1 cellular context compared by ENCODE assay signal in the genomic region with DNA sequence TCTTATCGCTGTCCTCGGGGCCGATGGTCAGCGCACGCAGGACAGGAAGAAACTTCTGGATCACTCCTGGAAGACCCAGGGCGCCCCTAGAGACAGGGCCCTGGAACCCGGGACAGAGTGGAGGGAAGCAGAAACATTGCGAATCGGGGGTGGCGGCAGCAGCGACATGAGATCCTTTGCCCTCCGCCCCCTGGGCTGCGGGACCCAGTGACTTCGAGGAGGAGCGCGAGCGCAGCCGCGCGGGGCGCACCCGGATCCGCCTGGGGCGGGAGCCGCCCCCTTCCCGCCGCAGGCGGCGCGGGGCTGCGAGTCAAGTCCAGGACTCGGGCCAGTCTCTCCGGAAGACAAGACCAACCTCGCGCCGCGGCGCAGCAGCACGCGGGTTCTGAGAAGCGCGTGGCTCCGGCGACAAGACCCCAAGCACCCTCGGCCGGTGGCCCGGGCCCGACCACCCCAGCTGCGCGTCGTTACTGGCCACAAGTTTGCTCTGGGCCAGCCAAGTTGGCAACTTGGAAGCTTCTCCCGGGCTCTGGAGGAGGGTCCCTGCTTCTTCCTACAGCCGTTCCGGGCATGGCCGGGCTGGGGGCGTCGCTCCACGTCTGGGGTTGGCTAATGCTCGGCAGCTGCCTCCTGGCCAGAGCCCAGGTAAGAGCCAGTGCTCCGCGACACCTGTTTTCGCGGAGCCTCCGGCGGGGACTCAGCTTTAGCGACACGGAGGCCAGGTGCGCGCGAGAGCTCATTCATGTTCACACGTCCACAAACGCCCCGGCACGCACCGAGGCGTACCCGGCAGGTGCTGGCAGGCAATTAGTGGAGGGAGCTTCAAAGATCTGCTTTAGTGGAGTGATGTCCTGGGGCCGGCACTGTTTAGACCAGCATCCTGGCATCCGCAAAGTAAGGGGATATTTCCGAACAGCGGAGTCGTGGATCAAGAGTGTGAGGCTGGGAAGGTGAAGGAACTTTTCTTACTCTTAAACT.
TF ChIP-seq lines count a peak whose summit lies in the region.

Gene PTH2R (plus strand): TSS at position 319 of the 978 bp plus-strand sequence. CDS start 252 bp downstream, at position 571.

TF ChIP-seq in WTC11, 78 proteins besides CTCF, POLR2A, EP300 and RAD21 (continued from another document and continues in another):
- TF ChIP-seq FOXP4 (CRISPR knock-in tag; IDR thresholded peaks at IDR 0.05) (peak; percentile 76), ZBTB43 (CRISPR knock-in tag; IDR thresholded peaks at IDR 0.05) (peak; percentile 29; the same call in 1 of the 2 replicates), ERG (CRISPR knock-in tag; IDR thresholded peaks at IDR 0.05) (no peak), ETV6 (CRISPR knock-in tag; IDR thresholded peaks at IDR 0.05) (peak; percentile 37), NR3C1 (CRISPR knock-in tag; conservative IDR thresholded peaks at IDR 0.05; ENCODE audit: low read depth) (no peak), KAT7 (CRISPR knock-in tag; IDR thresholded peaks at IDR 0.05; ENCODE audit: borderline replicate concordance) (no peak), CREM (CRISPR knock-in tag; IDR thresholded peaks at IDR 0.05) (no peak), SMAD4 (CRISPR knock-in tag; IDR thresholded peaks at IDR 0.05) (no peak), RELA (CRISPR knock-in tag; IDR thresholded peaks at IDR 0.05; ENCODE audit: borderline replicate concordance) (no peak; the same call in 1 of the 2 replicates), ESRRA (CRISPR knock-in tag; IDR thresholded peaks at IDR 0.05; ENCODE audit: borderline replicate concordance) (peak; percentile 49; the same call in 1 of the 2 replicates), ZNF532 (CRISPR knock-in tag; IDR thresholded peaks at IDR 0.05; ENCODE audit: borderline replicate concordance) (no peak), FOXJ3 (CRISPR knock-in tag; IDR thresholded peaks at IDR 0.05; ENCODE audit: borderline replicate concordance) (no peak), NFE2L1 (CRISPR knock-in tag; IDR thresholded peaks at IDR 0.05) (peak; percentile 69; the same call in 1 of the 2 replicates), ATF1 (CRISPR knock-in tag; IDR thresholded peaks at IDR 0.05) (no peak), IRF2 (CRISPR knock-in tag; IDR thresholded peaks at IDR 0.05; ENCODE audit: borderline replicate concordance, low read depth) (no peak), EMX1 (CRISPR knock-in tag; IDR thresholded peaks at IDR 0.05) (no peak), E2F4 (CRISPR knock-in tag; IDR thresholded peaks at IDR 0.05; ENCODE audit: borderline replicate concordance, low read depth) (no peak), NR2C2 (CRISPR knock-in tag; IDR thresholded peaks at IDR 0.05) (0 out of 2 replicates have a peak, but pooled peaks have one; percentile 21), GABPB1 (CRISPR knock-in tag; IDR thresholded peaks at IDR 0.05) (no peak), MXD4 (CRISPR knock-in tag; IDR thresholded peaks at IDR 0.05; ENCODE audit: borderline replicate concordance) (no peak), TCF7 (CRISPR knock-in tag; IDR thresholded peaks at IDR 0.05; ENCODE audit: low read depth) (no peak; the same call in 1 of the 2 replicates), NR1H2 (CRISPR knock-in tag; IDR thresholded peaks at IDR 0.05) (no peak), SMAD3 (CRISPR knock-in tag; IDR thresholded peaks at IDR 0.05; ENCODE audit: borderline replicate concordance) (peak; percentile 39; the same call in 1 of the 2 replicates), ZBTB21 (CRISPR knock-in tag; IDR thresholded peaks at IDR 0.05; ENCODE audit: borderline replicate concordance) (no peak), HMGA2 (CRISPR knock-in tag; IDR thresholded peaks at IDR 0.05) (no peak), OVOL2 (CRISPR knock-in tag; IDR thresholded peaks at IDR 0.05; ENCODE audit: borderline replicate concordance) (no peak), MAX (CRISPR knock-in tag; IDR thresholded peaks at IDR 0.05) (peak; percentile 78)
- TF ChIP-seq, protein P1, sequence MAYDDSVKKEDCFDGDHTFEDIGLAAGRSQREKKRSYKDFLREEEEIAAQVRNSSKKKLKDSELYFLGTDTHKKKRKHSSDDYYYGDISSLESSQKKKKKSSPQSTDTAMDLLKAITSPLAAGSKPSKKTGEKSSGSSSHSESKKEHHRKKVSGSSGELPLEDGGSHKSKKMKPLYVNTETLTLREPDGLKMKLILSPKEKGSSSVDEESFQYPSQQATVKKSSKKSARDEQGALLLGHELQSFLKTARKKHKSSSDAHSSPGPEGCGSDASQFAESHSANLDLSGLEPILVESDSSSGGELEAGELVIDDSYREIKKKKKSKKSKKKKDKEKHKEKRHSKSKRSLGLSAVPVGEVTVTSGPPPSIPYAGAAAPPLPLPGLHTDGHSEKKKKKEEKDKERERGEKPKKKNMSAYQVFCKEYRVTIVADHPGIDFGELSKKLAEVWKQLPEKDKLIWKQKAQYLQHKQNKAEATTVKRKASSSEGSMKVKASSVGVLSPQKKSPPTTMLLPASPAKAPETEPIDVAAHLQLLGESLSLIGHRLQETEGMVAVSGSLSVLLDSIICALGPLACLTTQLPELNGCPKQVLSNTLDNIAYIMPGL (CRISPR knock-in tag; IDR thresholded peaks at IDR 0.05): peak; percentile 41
- TF ChIP-seq, protein P2, sequence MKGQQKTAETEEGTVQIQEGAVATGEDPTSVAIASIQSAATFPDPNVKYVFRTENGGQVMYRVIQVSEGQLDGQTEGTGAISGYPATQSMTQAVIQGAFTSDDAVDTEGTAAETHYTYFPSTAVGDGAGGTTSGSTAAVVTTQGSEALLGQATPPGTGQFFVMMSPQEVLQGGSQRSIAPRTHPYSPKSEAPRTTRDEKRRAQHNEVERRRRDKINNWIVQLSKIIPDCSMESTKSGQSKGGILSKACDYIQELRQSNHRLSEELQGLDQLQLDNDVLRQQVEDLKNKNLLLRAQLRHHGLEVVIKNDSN (CRISPR knock-in tag; IDR thresholded peaks at IDR 0.05): no peak; the same call in 1 of the 2 replicates
- TF ChIP-seq, protein P3, sequence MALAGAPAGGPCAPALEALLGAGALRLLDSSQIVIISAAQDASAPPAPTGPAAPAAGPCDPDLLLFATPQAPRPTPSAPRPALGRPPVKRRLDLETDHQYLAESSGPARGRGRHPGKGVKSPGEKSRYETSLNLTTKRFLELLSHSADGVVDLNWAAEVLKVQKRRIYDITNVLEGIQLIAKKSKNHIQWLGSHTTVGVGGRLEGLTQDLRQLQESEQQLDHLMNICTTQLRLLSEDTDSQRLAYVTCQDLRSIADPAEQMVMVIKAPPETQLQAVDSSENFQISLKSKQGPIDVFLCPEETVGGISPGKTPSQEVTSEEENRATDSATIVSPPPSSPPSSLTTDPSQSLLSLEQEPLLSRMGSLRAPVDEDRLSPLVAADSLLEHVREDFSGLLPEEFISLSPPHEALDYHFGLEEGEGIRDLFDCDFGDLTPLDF (CRISPR knock-in tag; IDR thresholded peaks at IDR 0.05): no peak; the same call in none of the 2 replicates
- TF ChIP-seq, protein P4, sequence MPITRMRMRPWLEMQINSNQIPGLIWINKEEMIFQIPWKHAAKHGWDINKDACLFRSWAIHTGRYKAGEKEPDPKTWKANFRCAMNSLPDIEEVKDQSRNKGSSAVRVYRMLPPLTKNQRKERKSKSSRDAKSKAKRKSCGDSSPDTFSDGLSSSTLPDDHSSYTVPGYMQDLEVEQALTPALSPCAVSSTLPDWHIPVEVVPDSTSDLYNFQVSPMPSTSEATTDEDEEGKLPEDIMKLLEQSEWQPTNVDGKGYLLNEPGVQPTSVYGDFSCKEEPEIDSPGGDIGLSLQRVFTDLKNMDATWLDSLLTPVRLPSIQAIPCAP (CRISPR knock-in tag; IDR thresholded peaks at IDR 0.05): peak; percentile 69; the same call in 1 of the 2 replicates
- TF ChIP-seq, protein P5, sequence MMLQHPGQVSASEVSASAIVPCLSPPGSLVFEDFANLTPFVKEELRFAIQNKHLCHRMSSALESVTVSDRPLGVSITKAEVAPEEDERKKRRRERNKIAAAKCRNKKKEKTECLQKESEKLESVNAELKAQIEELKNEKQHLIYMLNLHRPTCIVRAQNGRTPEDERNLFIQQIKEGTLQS (CRISPR knock-in tag; conservative IDR thresholded peaks at IDR 0.05): no peak
- TF ChIP-seq, protein P6, sequence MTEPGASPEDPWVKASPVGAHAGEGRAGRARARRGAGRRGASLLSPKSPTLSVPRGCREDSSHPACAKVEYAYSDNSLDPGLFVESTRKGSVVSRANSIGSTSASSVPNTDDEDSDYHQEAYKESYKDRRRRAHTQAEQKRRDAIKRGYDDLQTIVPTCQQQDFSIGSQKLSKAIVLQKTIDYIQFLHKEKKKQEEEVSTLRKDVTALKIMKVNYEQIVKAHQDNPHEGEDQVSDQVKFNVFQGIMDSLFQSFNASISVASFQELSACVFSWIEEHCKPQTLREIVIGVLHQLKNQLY (CRISPR knock-in tag; IDR thresholded peaks at IDR 0.05): no peak
- TF ChIP-seq, protein P7, sequence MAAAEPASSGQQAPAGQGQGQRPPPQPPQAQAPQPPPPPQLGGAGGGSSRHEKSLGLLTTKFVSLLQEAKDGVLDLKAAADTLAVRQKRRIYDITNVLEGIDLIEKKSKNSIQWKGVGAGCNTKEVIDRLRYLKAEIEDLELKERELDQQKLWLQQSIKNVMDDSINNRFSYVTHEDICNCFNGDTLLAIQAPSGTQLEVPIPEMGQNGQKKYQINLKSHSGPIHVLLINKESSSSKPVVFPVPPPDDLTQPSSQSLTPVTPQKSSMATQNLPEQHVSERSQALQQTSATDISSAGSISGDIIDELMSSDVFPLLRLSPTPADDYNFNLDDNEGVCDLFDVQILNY (CRISPR knock-in tag; IDR thresholded peaks at IDR 0.05): peak; percentile 76; the same call in 1 of the 2 replicates
- TF ChIP-seq, protein P8, sequence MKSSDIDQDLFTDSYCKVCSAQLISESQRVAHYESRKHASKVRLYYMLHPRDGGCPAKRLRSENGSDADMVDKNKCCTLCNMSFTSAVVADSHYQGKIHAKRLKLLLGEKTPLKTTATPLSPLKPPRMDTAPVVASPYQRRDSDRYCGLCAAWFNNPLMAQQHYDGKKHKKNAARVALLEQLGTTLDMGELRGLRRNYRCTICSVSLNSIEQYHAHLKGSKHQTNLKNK (CRISPR knock-in tag; IDR thresholded peaks at IDR 0.05): no peak
